35 cellular contexts compared by ENCODE assay signal in genomic region chr12:130465046-130465445, GRCh38.
"Had no signal": no experiment of that assay in that cellular context is flagged by ENCODE, and none has a peak within 500 bp of the region (broad histone marks: within the 10 kb centered on the region; RNA-seq: fewer than 3 reads in every experiment).

No MANE protein-coding gene starts in this region.

- H3K4me1 ChIP-seq: ascending aorta had no signal

- H3K27me3 Mint-ChIP-seq: activated B cell treated with CpG ODN at 0.5 μM for 24 hours; activated CD4-positive, alpha-beta memory T cell treated with anti-CD3 and anti-CD28 coated beads for 36 hours; activated CD4-positive, alpha-beta T cell treated with anti-CD3 and anti-CD28 coated beads, Interleukin-2, amount 10 ng/mL, durations not matched to agents 24 days and 14 days; activated CD8-positive, alpha-beta T cell treated with anti-CD3 and anti-CD28 coated beads for 36 hours; activated naive CD8-positive, alpha-beta T cell treated with anti-CD3 and anti-CD28 coated beads for 36 hours; activated T-helper 17 cell treated with anti-CD3 and anti-CD28 coated beads, Interleukin-2, amount 50 U/mL, for 72 hours; brain had no signal

- H3K4me3 Mint-ChIP-seq: activated B cell treated with CpG ODN at 0.5 μM for 24 hours; activated CD4-positive, alpha-beta memory T cell treated with anti-CD3 and anti-CD28 coated beads for 36 hours; activated CD4-positive, alpha-beta T cell treated with anti-CD3 and anti-CD28 coated beads, Interleukin-2, amount 10 ng/mL, durations not matched to agents 24 days and 14 days; activated CD8-positive, alpha-beta T cell treated with anti-CD3 and anti-CD28 coated beads for 36 hours; activated naive CD4-positive, alpha-beta T cell treated with anti-CD3 and anti-CD28 coated beads for 36 hours; activated naive CD8-positive, alpha-beta T cell treated with anti-CD3 and anti-CD28 coated beads for 36 hours; activated T-cell treated with anti-CD3 and anti-CD28 coated beads, Interleukin-2, amount 50 U/mL, for 4 hours; activated T-cell treated with anti-CD3 and anti-CD28 coated beads, Interleukin-2, amount 50 U/mL, for 72 hours; activated T-helper 1 cell treated with anti-CD3 and anti-CD28 coated beads, Interleukin-12 subunit alpha, Interleukin-12 subunit beta, Interleukin-2, Interleukin-4 antibody, amounts not matched to agents 30 ng/mL and 10 ng/mL and 1 ng/mL, durations not matched to agents 14 hours and 24 hours and 36 hours; activated T-helper 17 cell treated with anti-CD3 and anti-CD28 coated beads, Interleukin-2, amount 50 U/mL, for 72 hours; brain; T-helper 1 cell treated with Interleukin-12 subunit alpha and Interleukin-12 subunit beta and Interleukin-4 antibody, amounts not matched to agents 30 μg/mL and 1 μg/mL, for 36 hours; T-helper 2 cell treated with Interferon-gamma antibody and Interleukin-4, amounts not matched to agents 5 μg/mL and 100 μg/mL, for 36 hours had no signal

- H3K36me3 ChIP-seq: ascending aorta, cardiac muscle cell had no signal

- H3K9me3 Mint-ChIP-seq: activated CD4-positive, alpha-beta T cell treated with anti-CD3 and anti-CD28 coated beads, Interleukin-2, amount 10 ng/mL, durations not matched to agents 24 days and 14 days; activated T-helper 1 cell treated with anti-CD3 and anti-CD28 coated beads, Interleukin-12 subunit alpha, Interleukin-12 subunit beta, Interleukin-2, Interleukin-4 antibody, amounts not matched to agents 30 ng/mL and 10 ng/mL and 1 ng/mL, durations not matched to agents 14 hours and 24 hours and 36 hours had no signal

- H3K4me3 ChIP-seq: ascending aorta, cardiac muscle cell had no signal

- H3K36me3 Mint-ChIP-seq: activated CD4-positive, alpha-beta memory T cell treated with anti-CD3 and anti-CD28 coated beads for 36 hours; activated naive CD4-positive, alpha-beta T cell treated with anti-CD3 and anti-CD28 coated beads, Interleukin-2, amount 50 U/mL, for 72 hours; activated naive CD8-positive, alpha-beta T cell treated with anti-CD3 and anti-CD28 coated beads for 36 hours had no signal

- H3K27ac ChIP-seq: ascending aorta, cardiac muscle cell, VCaP had no signal

- DNase-seq: activated B cell treated with CpG ODN at 0.5 μM for 24 hours; activated CD4-positive, alpha-beta memory T cell treated with anti-CD3 and anti-CD28 coated beads for 36 hours; activated CD4-positive, alpha-beta T cell treated with anti-CD3 and anti-CD28 coated beads for 4 hours; activated CD4-positive, alpha-beta T cell treated with anti-CD3 and anti-CD28 coated beads, Interleukin-2, amount 10 ng/mL, durations not matched to agents 24 days and 14 days; activated CD4-positive, alpha-beta T cell treated with anti-CD3 and anti-CD28 coated beads, Interleukin-2, amount 50 U/mL, for 1 hour; activated CD4-positive, alpha-beta T cell treated with anti-CD3 and anti-CD28 coated beads, Interleukin-2, amount 50 U/mL, for 4 hours; activated CD4-positive, CD25-positive, alpha-beta regulatory T cell treated with anti-CD3 and anti-CD28 coated beads, Interleukin-2, amount 50 U/mL, for 72 hours; activated CD8-positive, alpha-beta memory T cell treated with anti-CD3 and anti-CD28 coated beads, Interleukin-2, amount 50 U/mL, for 4 hours; activated CD8-positive, alpha-beta T cell treated with anti-CD3 and anti-CD28 coated beads for 36 hours; activated effector memory CD4-positive, alpha-beta T cell treated with anti-CD3 and anti-CD28 coated beads, Interleukin-2, amount 50 U/mL, for 16 hours; activated gamma-delta T cell treated with Interleukin-2 at 50 U/mL for 16 hours; activated naive CD4-positive, alpha-beta T cell; activated naive CD4-positive, alpha-beta T cell treated with anti-CD3 and anti-CD28 coated beads for 36 hours; activated naive CD4-positive, alpha-beta T cell treated with anti-CD3 and anti-CD28 coated beads, Interleukin-2, amount 50 U/mL, for 16 hours; activated naive CD8-positive, alpha-beta T cell treated with anti-CD3 and anti-CD28 coated beads for 36 hours; activated T-cell treated with anti-CD3 and anti-CD28 coated beads for 4 hours; activated T-cell treated with anti-CD3 and anti-CD28 coated beads, Interleukin-2, amount 50 U/mL, for 1 hour; activated T-cell treated with anti-CD3 and anti-CD28 coated beads, Interleukin-2, amount 50 U/mL, for 4 hours; activated T-cell treated with anti-CD3 and anti-CD28 coated beads, Interleukin-2, amount 50 U/mL, for 72 hours; amygdala; anterior cingulate cortex; caudate nucleus; SW 1271; T-helper 1 cell; T-helper 2 cell; T-helper 9 cell had no signal

- ATAC-seq: activated CD8-positive, alpha-beta T cell treated with anti-CD3 and anti-CD28 coated beads for 36 hours; activated naive CD4-positive, alpha-beta T cell treated with anti-CD3 and anti-CD28 coated beads, Interleukin-2, amount 50 U/mL, for 72 hours; activated T-cell treated with anti-CD3 and anti-CD28 coated beads, Interleukin-2, amount 50 U/mL, for 4 hours; activated T-cell treated with anti-CD3 and anti-CD28 coated beads, Interleukin-2, amount 50 U/mL, for 72 hours; activated T-helper 17 cell treated with anti-CD3 and anti-CD28 coated beads, Interleukin-2, amount 50 U/mL, for 72 hours had no signal

- H3K27ac Mint-ChIP-seq: activated B cell treated with CpG ODN at 0.5 μM for 24 hours; activated CD4-positive, alpha-beta memory T cell treated with anti-CD3 and anti-CD28 coated beads for 36 hours; activated CD4-positive, alpha-beta T cell treated with anti-CD3 and anti-CD28 coated beads, Interleukin-2, amount 10 ng/mL, durations not matched to agents 24 days and 14 days; activated CD8-positive, alpha-beta T cell treated with anti-CD3 and anti-CD28 coated beads for 36 hours; activated naive CD4-positive, alpha-beta T cell treated with anti-CD3 and anti-CD28 coated beads for 36 hours; activated naive CD4-positive, alpha-beta T cell treated with anti-CD3 and anti-CD28 coated beads, Interleukin-2, amount 50 U/mL, for 72 hours; activated naive CD8-positive, alpha-beta T cell treated with anti-CD3 and anti-CD28 coated beads for 36 hours; activated T-cell treated with anti-CD3 and anti-CD28 coated beads, Interleukin-2, amount 50 U/mL, for 72 hours; activated T-helper 1 cell treated with anti-CD3 and anti-CD28 coated beads, Interleukin-12 subunit alpha, Interleukin-12 subunit beta, Interleukin-2, Interleukin-4 antibody, amounts not matched to agents 30 ng/mL and 10 ng/mL and 1 ng/mL, durations not matched to agents 14 hours and 24 hours and 36 hours; activated T-helper 17 cell treated with anti-CD3 and anti-CD28 coated beads, Interleukin-2, amount 50 U/mL, for 72 hours; T-helper 1 cell treated with Interleukin-12 subunit alpha and Interleukin-12 subunit beta and Interleukin-4 antibody, amounts not matched to agents 30 μg/mL and 1 μg/mL, for 36 hours; T-helper 2 cell treated with Interferon-gamma antibody and Interleukin-4, amounts not matched to agents 5 μg/mL and 100 μg/mL, for 36 hours had no signal

- H3K4me1 Mint-ChIP-seq: activated B cell treated with CpG ODN at 0.5 μM for 24 hours; activated CD4-positive, alpha-beta T cell treated with anti-CD3 and anti-CD28 coated beads, Interleukin-2, amount 10 ng/mL, durations not matched to agents 24 days and 14 days; activated naive CD8-positive, alpha-beta T cell treated with anti-CD3 and anti-CD28 coated beads for 36 hours; activated T-helper 17 cell treated with anti-CD3 and anti-CD28 coated beads, Interleukin-2, amount 50 U/mL, for 72 hours had no signal

- H3K27me3 ChIP-seq: ascending aorta, cardiac muscle cell had no signal

- H3K9me3 ChIP-seq: ascending aorta had no signal
